ENCODE assay signal across 18 cellular contexts in genomic region chr17:16534236-16534635, GRCh38. TPM values are rescaled to one million over a fixed set of nuclear protein-coding genes. Genes with fewer than 3 reads are reported as not detected.
DNase-seq lines count a peak whose midpoint lies in the region; ATAC-seq, FAIRE-seq and TF ChIP-seq lines count a peak whose summit lies in the region.
"Had no signal": no experiment of that assay in that cellular context is flagged by ENCODE, and none has a peak within 500 bp of the region (broad histone marks: within the 10 kb centered on the region; RNA-seq: fewer than 3 reads in every experiment).

No MANE protein-coding gene starts in this region.

- H3K27me3 ChIP-seq in Karpas-422 (ENCODE audit: low read length) = no peaks in the 10 kb centered on the region
- peaks cover 3% of the 10 kb centered on the region for H3K27me3 ChIP-seq in astrocyte (ENCODE audit: insufficient read depth, low read length)
- H3K27me3 ChIP-seq in testis = no peaks in the 10 kb centered on the region
- H3K27me3 ChIP-seq in adrenal gland = no peaks in the 10 kb centered on the region

- H3K9me2 ChIP-seq in Karpas-422 (replicated peaks; ENCODE audit: insufficient read depth, low read length) = no peaks in the 10 kb centered on the region

- no peak overlapping the region for H3K27ac ChIP-seq in Karpas-422 (ENCODE audit: low read length)
- no peak overlapping the region for H3K27ac ChIP-seq in astrocyte (ENCODE audit: low read depth, low read length)
- no peak overlapping the region for H3K27ac ChIP-seq in testis
- no peak overlapping the region for H3K27ac ChIP-seq in adrenal gland
- H3K27ac ChIP-seq: HL-60 had no signal

- H4K20me1 ChIP-seq in Karpas-422 (ENCODE audit: insufficient read depth, low read depth, low read length) (no peaks in the 10 kb centered on the region), astrocyte (ENCODE audit: insufficient read depth, low read length) (no peaks in the 10 kb centered on the region)

- H3K4me3 Mint-ChIP-seq in astrocyte (ENCODE audit: unreplicated experiment) (no peak overlapping the region), neural crest cell (peak overlapping the region; percentile 14)

- H3K79me2 ChIP-seq in Karpas-422 (ENCODE audit: low read length) = no peaks in the 10 kb centered on the region
- H3K79me2 ChIP-seq in astrocyte (ENCODE audit: insufficient read depth, low read length) = no peaks in the 10 kb centered on the region

- FAIRE-seq in astrocyte (lab: Jason Lieb, UNC) = no peak
- FAIRE-seq: GM19239, H1 had no signal

- H3K4me1 Mint-ChIP-seq in astrocyte (ENCODE audit: low read depth, unreplicated experiment) = no peaks in the 10 kb centered on the region
- H3K4me1 Mint-ChIP-seq in neural crest cell = peaks cover 33% of the 10 kb centered on the region

- no peak for TF ChIP-seq POLR2A in testis (IDR thresholded peaks at IDR 0.05)
- no peak for TF ChIP-seq POLR2A in adrenal gland (IDR thresholded peaks at IDR 0.05)

- no peaks in the 10 kb centered on the region for H3K9me3 ChIP-seq in Karpas-422 (ENCODE audit: low read length)
- H3K9me3 ChIP-seq in astrocyte (ENCODE audit: insufficient read depth, low read depth, low read length) = no peaks in the 10 kb centered on the region
- no peaks in the 10 kb centered on the region for H3K9me3 ChIP-seq in testis
- H3K9me3 ChIP-seq in adrenal gland (replicated peaks in 1 of 3) = no peaks in the 10 kb centered on the region

- H3K27ac Mint-ChIP-seq in astrocyte (ENCODE audit: unreplicated experiment) (no peak overlapping the region), neural crest cell (ENCODE audit: unreplicated experiment) (no peak overlapping the region)

- intact Hi-C loops in testis (cut with DNase I; ENCODE audit: low total_unique reads) = no loop called here
- intact Hi-C loops in adrenal gland (cut with DNase I) = loop anchor here in 1 of 2 donors (10.0 kb wide), 1 partner anchor 51 kb away; no protein-coding TSS in a partner anchor

- H3K27me3 Mint-ChIP-seq in astrocyte (ENCODE audit: low read depth, unreplicated experiment) (no peaks in the 10 kb centered on the region), neural crest cell (ENCODE audit: low read depth) (no peaks in the 10 kb centered on the region)

- H3K9me3 Mint-ChIP-seq in astrocyte (ENCODE audit: unreplicated experiment) = peaks cover 10% of the 10 kb centered on the region
- no peaks in the 10 kb centered on the region for H3K9me3 Mint-ChIP-seq in neural crest cell
- H3K9me3 Mint-ChIP-seq: CD4-positive, alpha-beta T cell had no signal

- ATAC-seq in HG03097 (IDR thresholded peaks at IDR 0.05; ENCODE audit: low FRiP score, unreplicated experiment) = no peak

- H3K4me2 ChIP-seq in Karpas-422 (ENCODE audit: low read depth, low read length, poor library complexity, severe bottlenecking) (peak overlapping the region; percentile 84), astrocyte (ENCODE audit: low read length) (no peak overlapping the region)

- WGBS in testis, 2 donors = 50 to 89% methylated on average over 1 of the region's 1 CpG
- 79 to 95% (median 90%) methylated on average over 1 of the region's 1 CpG for WGBS in adrenal gland, 4 donors

- H3K36me3 ChIP-seq in Karpas-422 (ENCODE audit: insufficient read depth, low read length) = no peaks in the 10 kb centered on the region
- no peaks in the 10 kb centered on the region for H3K36me3 ChIP-seq in astrocyte (ENCODE audit: insufficient read depth, low read length)
- no peaks in the 10 kb centered on the region for H3K36me3 ChIP-seq in testis (ENCODE audit: low read depth, missing control alignments)
- no peaks in the 10 kb centered on the region for H3K36me3 ChIP-seq in adrenal gland (replicated peaks in 1 of 2)
- H3K36me3 ChIP-seq: HAP-1 had no signal

- H3K36me3 Mint-ChIP-seq in astrocyte (ENCODE audit: low read depth, unreplicated experiment) (peaks cover 1% of the 10 kb centered on the region), neural crest cell (ENCODE audit: low read depth) (no peaks in the 10 kb centered on the region)

- H3K4me1 ChIP-seq in Karpas-422 (ENCODE audit: low read length) = peaks cover 9% of the 10 kb centered on the region
- H3K4me1 ChIP-seq in astrocyte (ENCODE audit: insufficient read depth, low read length) = no peaks in the 10 kb centered on the region
- H3K4me1 ChIP-seq in testis = peaks cover 4% of the 10 kb centered on the region
- no peaks in the 10 kb centered on the region for H3K4me1 ChIP-seq in adrenal gland (replicated peaks in 1 of 2)
- H3K4me1 ChIP-seq: HAP-1 had no signal

- no peak for TF ChIP-seq CTCF in astrocyte (IDR thresholded peaks at IDR 0.05; ENCODE audit: insufficient read depth, low read depth, low read length)
- no peak for TF ChIP-seq CTCF in neural crest cell (conservative IDR thresholded peaks at IDR 0.05)
- no peak for TF ChIP-seq CTCF in testis (IDR thresholded peaks at IDR 0.05)
- TF ChIP-seq CTCF in adrenal gland (IDR thresholded peaks at IDR 0.05) = no peak

- H3K4me3 ChIP-seq in Karpas-422 (ENCODE audit: low read length) (no peak overlapping the region), astrocyte (ENCODE audit: insufficient read depth, low read depth, low read length) (no peak overlapping the region), testis (no peak overlapping the region), adrenal gland (no peak overlapping the region)
- H3K4me3 ChIP-seq: HAP-1 had no signal

- peak; percentile 18 for DNase-seq in AG20443 (ENCODE audit: low spot score)
- DNase-seq in Karpas-422 = no peak
- DNase-seq in astrocyte (ENCODE audit: low read depth) = peak; percentile 23
- no peak for DNase-seq in neural crest cell (ENCODE audit: low read depth, low spot score)
- no peak for DNase-seq in testis
- no peak for DNase-seq in adrenal gland
- no peak for DNase-seq in KG1 (lab: John Stamatoyannopoulos, UW)
- DNase-seq: 8988T; C1 segment of cervical spinal cord; Calu3; CD4-positive, alpha-beta T cell; DMS 273 treated with DMSO at 0.1 percent for 48 hours; GDM1 had no signal

- H3K9ac ChIP-seq in Karpas-422 (ENCODE audit: low read length) (no peak overlapping the region), astrocyte (ENCODE audit: low read length) (no peak overlapping the region)

- H2AFZ ChIP-seq in Karpas-422 (ENCODE audit: low read length) = no peak overlapping the region
- no peak overlapping the region for H2AFZ ChIP-seq in astrocyte (ENCODE audit: low read depth, low read length)

RNA-seq across cellular contexts. Expression of gene ZNF287, which starts 34.8 kb away (rescaled TPM):
- total RNA-seq in Karpas-422 (2014; rRNA removed; shearing (Covaris generic); ENCODE audit: low replicate concordance) = 0.40 and 0.41 TPM in 2 replicates
- total RNA-seq in astrocyte (8.7 and 8.9 TPM in 2 replicates), neural crest cell (15.6 and 16.6 TPM in 2 replicates), testis (10 to 100 TPM in 1 of 2 donors, 1 to 10 TPM in 1; 8.5 to 12.1 TPM), adrenal gland (10 to 100 TPM in 4 of 8 donors, 1 to 10 TPM in 4; 4.3 to 16.4 (median 10.5) TPM)
- polyA plus RNA-seq in testis (ENCODE audit: insufficient read depth, low read depth, low replicate concordance) (3.7 TPM), adrenal gland (10 to 100 TPM; 11.7 to 26.7 (median 19.5) TPM)
- total RNA-seq: Calu3 had no signal

RNA-seq across cellular contexts. Expression of gene LRRC75A, which starts 42.2 kb away (rescaled TPM):
- total RNA-seq in Karpas-422 (2014; rRNA removed; shearing (Covaris generic); ENCODE audit: low replicate concordance) = 2.4 and 5.2 TPM in 2 replicates
- total RNA-seq in astrocyte = 0.36 TPM in 2 replicates
- 5.6 and 7.2 TPM in 2 replicates for total RNA-seq in neural crest cell
- 10 to 100 TPM; 44.5 to 47.9 TPM for total RNA-seq in testis
- 39.1 TPM for polyA plus RNA-seq in testis (ENCODE audit: insufficient read depth, low read depth, low replicate concordance)
- 10 to 100 TPM in 7 of 8 donors, 1 to 10 TPM in 1; 7.4 to 49.2 (median 25.5) TPM for total RNA-seq in adrenal gland
- polyA plus RNA-seq in adrenal gland = 10 to 100 TPM in 1 of 3 donors, 1 to 10 TPM in 2; 8.6 to 40.1 (median 9.7) TPM

Comparison
In these comparisons a context has a peak if more than half of its experiments do, and no peak if none do; other contexts are left out.
1. DNase-seq: peak in AG20443 (single experiment) and astrocyte (single experiment); none in Karpas-422 (single experiment), neural crest cell (single experiment), testis (single experiment), adrenal gland (0 of 7) and KG1 (single experiment).